In genomic region chr17:46154151-46154816, GRCh38 we compare ENCODE assay signal across 1 cellular context.
TF ChIP-seq lines count a peak whose summit lies in the region.

No MANE protein-coding gene starts in this region.

TF ChIP-seq in HEK293, 187 proteins besides CTCF, POLR2A, EP300 and RAD21 (continued from another document):
- TF ChIP-seq ZNF645 (tag by site-specific recombination; IDR thresholded peaks at IDR 0.05) = no peak
- 0 out of 2 replicates have a peak, but pooled peaks have one; percentile 1 for TF ChIP-seq ZBTB17 (tag by site-specific recombination; IDR thresholded peaks at IDR 0.05)
- TF ChIP-seq FEZF1 (tag by site-specific recombination; IDR thresholded peaks at IDR 0.05) = no peak
- peak; percentile 51; the same call in 1 of the 2 replicates for TF ChIP-seq HIC1 (tag by site-specific recombination; IDR thresholded peaks at IDR 0.05)
- TF ChIP-seq PRDM1 (tag by site-specific recombination; IDR thresholded peaks at IDR 0.05) = peak; percentile 42
- TF ChIP-seq INSM2 (tag by site-specific recombination; IDR thresholded peaks at IDR 0.05) = no peak
- peak; percentile 81 for TF ChIP-seq ZNF18 (tag by site-specific recombination; IDR thresholded peaks at IDR 0.05)
- no peak for TF ChIP-seq ZNF19 (tag by site-specific recombination; IDR thresholded peaks at IDR 0.05; ENCODE audit: low read depth)
- TF ChIP-seq ZNF664 (tag by site-specific recombination; IDR thresholded peaks at IDR 0.05) = no peak
- no peak for TF ChIP-seq MEIS1 (CRISPR knock-in tag; IDR thresholded peaks at IDR 0.05; ENCODE audit: borderline replicate concordance)
- no peak for TF ChIP-seq ZNF747 (tag by site-specific recombination; IDR thresholded peaks at IDR 0.05)
- TF ChIP-seq RBAK (tag by site-specific recombination; IDR thresholded peaks at IDR 0.05) = no peak
- no peak for TF ChIP-seq ZNF549 (tag by site-specific recombination; IDR thresholded peaks at IDR 0.05)
- TF ChIP-seq KLF9 (tag by site-specific recombination; IDR thresholded peaks at IDR 0.05; ENCODE audit: low read depth) = 0 out of 2 replicates have a peak, but pooled peaks have one; percentile 32
- no peak for TF ChIP-seq PATZ1 (tag by site-specific recombination; IDR thresholded peaks at IDR 0.05)
- no peak for TF ChIP-seq BCL11A (tag by site-specific recombination; IDR thresholded peaks at IDR 0.05; ENCODE audit: low read depth)
- no peak for TF ChIP-seq ZNF391 (tag by site-specific recombination; IDR thresholded peaks at IDR 0.05; ENCODE audit: borderline replicate concordance, low read depth)
- no peak for TF ChIP-seq ZNF623 (tag by site-specific recombination; IDR thresholded peaks at IDR 0.05)
